In the genomic region with DNA sequence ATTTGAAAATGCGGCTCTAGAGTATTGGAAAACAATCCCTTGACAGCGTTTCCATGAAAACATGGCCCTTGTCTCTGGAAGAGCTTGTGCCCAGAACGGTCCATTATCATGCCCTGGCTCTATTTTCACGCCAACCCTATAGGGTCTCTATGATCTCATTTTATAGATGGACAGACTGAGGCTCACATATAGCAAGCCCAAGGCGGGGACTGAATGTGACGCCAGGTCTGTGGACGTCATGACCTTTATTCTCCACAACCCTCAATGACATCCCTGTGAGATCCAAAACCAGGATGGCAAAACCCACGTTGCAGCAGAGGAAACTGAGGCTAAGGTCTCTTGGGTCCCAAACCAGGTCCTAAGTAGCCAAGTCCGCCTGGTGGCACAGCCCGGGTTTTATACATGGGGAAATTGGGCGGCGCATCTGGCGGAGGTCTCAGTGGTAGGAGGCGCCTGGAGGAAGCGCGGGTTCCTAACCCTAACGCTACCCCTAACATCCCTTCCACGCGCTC, we compare ENCODE assay signal across 8 cellular contexts. TPM values are rescaled to one million over a fixed set of nuclear protein-coding genes. Genes with fewer than 3 reads are reported as not detected.
DNase-seq lines count a peak whose midpoint lies in the region; ATAC-seq and TF ChIP-seq lines count a peak whose summit lies in the region.

No MANE protein-coding gene starts in this region.

- no peaks in the 10 kb centered on the region for H3K27me3 Mint-ChIP-seq in central memory CD8-positive, alpha-beta T cell
- no peaks in the 10 kb centered on the region for H3K27me3 Mint-ChIP-seq in natural killer cell treated with Interleukin-12 subunit alpha and Interleukin-12 subunit beta and Interleukin-15 and Interleukin-18, amount 100 ng/mL, for 72 hours

- no peaks in the 10 kb centered on the region for H3K27me3 ChIP-seq in BJ (ENCODE audit: control insufficient read depth, insufficient read depth, low read length)
- no peaks in the 10 kb centered on the region for H3K27me3 ChIP-seq in HL-60 (ENCODE audit: insufficient read depth, poor library complexity, severe bottlenecking)

- peak overlapping the region; percentile 13 for H3K27ac Mint-ChIP-seq in central memory CD8-positive, alpha-beta T cell (ENCODE audit: low read depth)
- H3K27ac Mint-ChIP-seq in natural killer cell treated with Interleukin-12 subunit alpha and Interleukin-12 subunit beta and Interleukin-15 and Interleukin-18, amount 100 ng/mL, for 72 hours = peak overlapping the region in 1 of 2 donors; percentile 60

- peak overlapping the region; percentile 97 for H3K4me3 ChIP-seq in BJ (ENCODE audit: low read depth, low read length)
- peak overlapping the region; percentile 89 for H3K4me3 ChIP-seq in HL-60 (replicated peaks; ENCODE audit: insufficient read depth, low read length)

- CTCF ChIA-PET in BJ (lab: Yijun Ruan, JAX) = interaction anchor here (1.2 kb wide), 1 partner anchor 59 kb away, joined by 3 read pairs; no protein-coding TSS in a partner anchor

- TF ChIP-seq CTCF in BJ (IDR thresholded peaks at IDR 0.05; ENCODE audit: insufficient read depth, low read depth, low read length) = no peak
- TF ChIP-seq CTCF in HL-60 (IDR thresholded peaks at IDR 0.05; ENCODE audit: insufficient read depth, low read length) = no peak

- peak overlapping the region; percentile 55 for H3K27ac ChIP-seq in HL-60 (replicated peaks)

- peak overlapping the region; percentile 83 for H3K4me3 Mint-ChIP-seq in central memory CD8-positive, alpha-beta T cell
- H3K4me3 Mint-ChIP-seq in natural killer cell treated with Interleukin-12 subunit alpha and Interleukin-12 subunit beta and Interleukin-15 and Interleukin-18, amount 100 ng/mL, for 72 hours = peak overlapping the region; percentile 82

- peaks cover 5% of the 10 kb centered on the region for H3K36me3 Mint-ChIP-seq in central memory CD8-positive, alpha-beta T cell (ENCODE audit: insufficient read depth)
- no peaks in the 10 kb centered on the region for H3K36me3 Mint-ChIP-seq in natural killer cell treated with Interleukin-12 subunit alpha and Interleukin-12 subunit beta and Interleukin-15 and Interleukin-18, amount 100 ng/mL, for 72 hours

- H3K4me1 Mint-ChIP-seq in central memory CD8-positive, alpha-beta T cell = peaks cover 16% of the 10 kb centered on the region
- peaks cover 12 to 15% of the 10 kb centered on the region in 2 donors for H3K4me1 Mint-ChIP-seq in natural killer cell treated with Interleukin-12 subunit alpha and Interleukin-12 subunit beta and Interleukin-15 and Interleukin-18, amount 100 ng/mL, for 72 hours (ENCODE audit: low read depth in 2 of 2)

- no peaks in the 10 kb centered on the region for H3K9me3 Mint-ChIP-seq in central memory CD8-positive, alpha-beta T cell
- H3K9me3 Mint-ChIP-seq in natural killer cell treated with Interleukin-12 subunit alpha and Interleukin-12 subunit beta and Interleukin-15 and Interleukin-18, amount 100 ng/mL, for 72 hours = no peaks in the 10 kb centered on the region

- peaks cover 8% of the 10 kb centered on the region for H3K36me3 ChIP-seq in BJ (ENCODE audit: control insufficient read depth, insufficient read depth, low read length)

- no peak for ATAC-seq in central memory CD8-positive, alpha-beta T cell (replicated peaks; ENCODE audit: extremely low read depth, poor library complexity, severe bottlenecking)
- ATAC-seq in natural killer cell treated with Interleukin-12 subunit alpha and Interleukin-12 subunit beta and Interleukin-15 and Interleukin-18, amount 100 ng/mL, for 72 hours = peak in 1 of 2 donors; percentile 4

- DNase-seq in BJ (ENCODE audit: low read depth) (no peak), HL-60 (ENCODE audit: low read depth in 1 of 2, low spot score in 1 of 2) (no peak), GDM1 (lab: John Stamatoyannopoulos, UW) (no peak), NK-92 (lab: John Stamatoyannopoulos, UW; ENCODE audit: unreplicated experiment) (no peak), NCI-H2107 treated with DMSO at 0.1 percent for 48 hours (lab: John Stamatoyannopoulos, UW; ENCODE audit: unreplicated experiment) (no peak)
- DNase-seq in central memory CD8-positive, alpha-beta T cell (ENCODE audit: low spot score in 2 of 2) = no peak
- no peak for DNase-seq in natural killer cell treated with Interleukin-12 subunit alpha and Interleukin-12 subunit beta and Interleukin-15 and Interleukin-18, amount 100 ng/mL, for 72 hours (ENCODE audit: low spot score)
- DNase-seq in central memory CD4-positive, alpha-beta T cell = no peak

- POLR2A ChIA-PET in BJ (lab: Charles Lee) = no interaction called here

RNA-seq across cellular contexts. Expression of a gene that starts 0.4 kb away (rescaled TPM):
- polyA plus RNA-seq in BJ (2011; rRNA removed) = 124 and 158 TPM in 2 replicates
- 179 and 281 TPM in 2 replicates for polyA minus RNA-seq in BJ (2011; rRNA and poly(A)+ RNA removed)
- total RNA-seq in natural killer cell treated with Interleukin-12 subunit alpha and Interleukin-12 subunit beta and Interleukin-15 and Interleukin-18, amount 100 ng/mL, for 72 hours = 100 to 1,000 TPM in 1 of 2 donors, 10 to 100 TPM in 1; 53.9 to 122 TPM

RNA-seq across cellular contexts. Expression of a gene that starts 43.6 kb away (rescaled TPM):
- polyA plus RNA-seq in BJ (2011; rRNA removed) = 73.4 and 89.2 TPM in 2 replicates
- polyA minus RNA-seq in BJ (2011; rRNA and poly(A)+ RNA removed) = 73.8 and 114 TPM in 2 replicates
- 10 to 100 TPM; 42.8 to 64.6 TPM for total RNA-seq in natural killer cell treated with Interleukin-12 subunit alpha and Interleukin-12 subunit beta and Interleukin-15 and Interleukin-18, amount 100 ng/mL, for 72 hours
